In the genomic region with DNA sequence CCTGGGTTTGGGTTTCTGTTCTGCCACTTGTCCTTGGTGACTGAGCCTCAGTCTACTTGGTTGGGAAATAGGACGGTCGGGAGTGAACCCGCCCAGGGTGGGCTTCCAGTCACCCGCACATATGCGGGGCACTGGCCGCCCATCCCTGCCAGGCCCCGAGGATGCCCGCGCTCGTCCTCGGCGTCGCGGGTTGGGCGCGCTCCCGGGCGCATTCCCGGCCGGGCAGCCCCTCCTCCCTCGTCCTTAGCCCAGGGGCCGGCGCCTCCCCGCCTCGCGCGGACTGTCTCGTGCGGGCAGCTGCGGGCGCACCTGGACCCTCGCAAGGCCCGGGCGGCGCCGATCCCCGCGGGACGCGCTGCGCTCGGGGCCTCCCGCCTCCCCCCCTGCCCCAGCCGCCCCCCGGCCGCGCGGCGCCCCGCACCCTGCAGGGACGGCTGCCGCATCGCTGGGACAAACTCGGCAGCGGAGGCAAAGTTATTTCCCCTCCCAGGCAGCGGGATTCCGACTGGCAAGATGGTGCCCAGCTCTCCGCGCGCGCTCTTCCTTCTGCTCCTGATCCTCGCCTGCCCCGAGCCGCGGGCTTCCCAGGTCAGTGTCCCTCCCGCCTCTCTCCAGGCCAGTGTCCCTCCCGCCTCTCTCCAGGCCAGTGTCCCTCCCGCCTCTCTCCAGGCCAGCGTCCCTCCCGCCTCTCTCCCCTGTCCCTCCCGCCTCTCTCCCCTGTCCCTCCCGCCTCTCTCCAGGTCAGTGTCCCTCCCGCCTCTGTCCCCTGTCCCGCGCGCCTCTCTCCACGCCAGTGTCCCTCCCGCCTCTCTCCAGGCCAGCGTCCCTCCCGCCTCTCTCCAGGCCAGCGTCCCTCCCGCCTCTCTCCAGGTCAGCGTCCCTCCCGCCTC, we compare ENCODE assay signal across 8 cellular contexts. TPM values are rescaled to one million over a fixed set of nuclear protein-coding genes. Genes with fewer than 3 reads are reported as not detected.
A peak's percentile ranks its signal among the peaks of the same experiment; 100 is the strongest.
DNase-seq lines count a peak whose midpoint lies in the region; ATAC-seq, FAIRE-seq and TF ChIP-seq lines count a peak whose summit lies in the region.

A gene with protein sequence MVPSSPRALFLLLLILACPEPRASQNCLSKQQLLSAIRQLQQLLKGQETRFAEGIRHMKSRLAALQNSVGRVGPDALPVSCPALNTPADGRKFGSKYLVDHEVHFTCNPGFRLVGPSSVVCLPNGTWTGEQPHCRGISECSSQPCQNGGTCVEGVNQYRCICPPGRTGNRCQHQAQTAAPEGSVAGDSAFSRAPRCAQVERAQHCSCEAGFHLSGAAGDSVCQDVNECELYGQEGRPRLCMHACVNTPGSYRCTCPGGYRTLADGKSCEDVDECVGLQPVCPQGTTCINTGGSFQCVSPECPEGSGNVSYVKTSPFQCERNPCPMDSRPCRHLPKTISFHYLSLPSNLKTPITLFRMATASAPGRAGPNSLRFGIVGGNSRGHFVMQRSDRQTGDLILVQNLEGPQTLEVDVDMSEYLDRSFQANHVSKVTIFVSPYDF (plus strand): TSS at position 243 of the 890 bp plus-strand sequence. CDS start 271 bp downstream, at position 514.

- no peak for TF ChIP-seq CTCF in esophagus squamous epithelium (IDR thresholded peaks at IDR 0.05)
- TF ChIP-seq CTCF in osteoblast (IDR thresholded peaks at IDR 0.05; ENCODE audit: extremely low read depth, low read depth, low read length), result no peak

- intact Hi-C loops in esophagus squamous epithelium (cut with DNase I), result no loop called here

- no peaks in the 10 kb centered on the region for H3K79me2 ChIP-seq in osteoblast (ENCODE audit: insufficient read depth, low read length)

- H3K36me3 ChIP-seq in esophagus squamous epithelium (no peaks in the 10 kb centered on the region), osteoblast (ENCODE audit: insufficient read depth, low read length) (no peaks in the 10 kb centered on the region)

- H3K9me3 ChIP-seq in esophagus squamous epithelium (no peaks in the 10 kb centered on the region), osteoblast (ENCODE audit: low read depth, low read length) (no peaks in the 10 kb centered on the region)

- peaks cover 4 to 16% (median 7%) of the 10 kb centered on the region in 3 donors for H3K4me1 ChIP-seq in esophagus squamous epithelium
- H3K4me1 ChIP-seq in osteoblast (ENCODE audit: insufficient read depth, low read length), result peaks cover 5% of the 10 kb centered on the region

- 0 to 3% methylated on average over 18 of the region's 84 CpGs for WGBS in esophagus squamous epithelium, 2 donors

- peak within 1 kb of the TSS; percentile 86 for H3K4me2 ChIP-seq in osteoblast (ENCODE audit: insufficient read depth, low read length)

- TF ChIP-seq POLR2A in esophagus squamous epithelium (IDR thresholded peaks at IDR 0.05), result no peak

- ATAC-seq in SK-N-SH treated with all-trans-retinoic acid at 6 μM for 48 hours (peak; percentile 72), GM21526 (IDR thresholded peaks at IDR 0.05; ENCODE audit: low FRiP score, unreplicated experiment) (no peak)

- FAIRE-seq in RCC 7860 (lab: Jason Lieb, UNC), result no peak

- H3K4me3 ChIP-seq in esophagus squamous epithelium, result peak within 1 kb of the TSS; percentile 44 to 80 (median 57)
- peak within 1 kb of the TSS; percentile 72 for H3K4me3 ChIP-seq in osteoblast (ENCODE audit: insufficient read depth, low read length)

- H3K27me3 ChIP-seq in esophagus squamous epithelium (peaks cover 0 to 14% (median 0%) of the 10 kb centered on the region in 4 donors), osteoblast (ENCODE audit: insufficient read depth, low read length) (no peaks in the 10 kb centered on the region)

- H3K27ac ChIP-seq in esophagus squamous epithelium, result peak within 1 kb of the TSS; percentile 25 to 59 (median 38)
- peak within 1 kb of the TSS; percentile 75 for H3K27ac ChIP-seq in osteoblast (ENCODE audit: low read depth, low read length)

- H4K20me1 ChIP-seq in osteoblast (ENCODE audit: insufficient read depth, low read length), result no peaks in the 10 kb centered on the region

- peak within 1 kb of the TSS; percentile 77 for H2AFZ ChIP-seq in osteoblast (ENCODE audit: low read length)

- DNase-seq in activated CD8-positive, alpha-beta memory T cell treated with anti-CD3 and anti-CD28 coated beads for 24 hours, result peak; percentile 61
- DNase-seq in activated CD8-positive, alpha-beta memory T cell treated with anti-CD3 and anti-CD28 coated beads, Interleukin-2, amount 50 U/mL, for 4 hours, result no peak
- no peak for DNase-seq in esophagus squamous epithelium (lab: John Stamatoyannopoulos, UW)
- DNase-seq in osteoblast (ENCODE audit: insufficient read length, low spot score, missing footprints), result peak; percentile 89
- no peak for DNase-seq in RCC 7860 (ENCODE audit: low spot score)
- DNase-seq in COLO829 (ENCODE audit: low spot score), result no peak

TF ChIP-seq in SK-N-SH treated with all-trans-retinoic acid at 6 μM for 48 hours, 23 proteins besides CTCF, POLR2A, EP300 and RAD21:
- TF ChIP-seq TOX (CRISPR knock-in tag; IDR thresholded peaks at IDR 0.05; ENCODE audit: borderline replicate concordance) (no peak), ZNF8 (CRISPR knock-in tag; IDR thresholded peaks at IDR 0.05) (no peak), PPARA (CRISPR knock-in tag; IDR thresholded peaks at IDR 0.05; ENCODE audit: borderline replicate concordance) (no peak), ZFP3 (CRISPR knock-in tag; IDR thresholded peaks at IDR 0.05) (no peak), RARB (CRISPR knock-in tag; IDR thresholded peaks at IDR 0.05) (no peak), ZNF565 (CRISPR knock-in tag; conservative IDR thresholded peaks at IDR 0.05; ENCODE audit: low read depth) (no peak), ARNTL (CRISPR knock-in tag; IDR thresholded peaks at IDR 0.05; ENCODE audit: borderline replicate concordance, low read depth) (no peak), ZFP30 (CRISPR knock-in tag; IDR thresholded peaks at IDR 0.05) (no peak), ZC3H10 (CRISPR knock-in tag; IDR thresholded peaks at IDR 0.05) (no peak), TCF4 (CRISPR knock-in tag; IDR thresholded peaks at IDR 0.05; ENCODE audit: borderline replicate concordance) (no peak), BACH2 (CRISPR knock-in tag; IDR thresholded peaks at IDR 0.05; ENCODE audit: borderline replicate concordance) (no peak), ZNF70 (CRISPR knock-in tag; IDR thresholded peaks at IDR 0.05) (no peak), OSR1 (CRISPR knock-in tag; IDR thresholded peaks at IDR 0.05) (no peak), CSDC2 (CRISPR knock-in tag; IDR thresholded peaks at IDR 0.05) (no peak)
- TF ChIP-seq, protein P1, sequence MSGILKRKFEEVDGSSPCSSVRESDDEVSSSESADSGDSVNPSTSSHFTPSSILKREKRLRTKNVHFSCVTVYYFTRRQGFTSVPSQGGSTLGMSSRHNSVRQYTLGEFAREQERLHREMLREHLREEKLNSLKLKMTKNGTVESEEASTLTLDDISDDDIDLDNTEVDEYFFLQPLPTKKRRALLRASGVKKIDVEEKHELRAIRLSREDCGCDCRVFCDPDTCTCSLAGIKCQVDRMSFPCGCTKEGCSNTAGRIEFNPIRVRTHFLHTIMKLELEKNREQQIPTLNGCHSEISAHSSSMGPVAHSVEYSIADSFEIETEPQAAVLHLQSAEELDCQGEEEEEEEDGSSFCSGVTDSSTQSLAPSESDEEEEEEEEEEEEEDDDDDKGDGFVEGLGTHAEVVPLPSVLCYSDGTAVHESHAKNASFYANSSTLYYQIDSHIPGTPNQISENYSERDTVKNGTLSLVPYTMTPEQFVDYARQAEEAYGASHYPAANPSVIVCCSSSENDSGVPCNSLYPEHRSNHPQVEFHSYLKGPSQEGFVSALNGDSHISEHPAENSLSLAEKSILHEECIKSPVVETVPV (CRISPR knock-in tag; IDR thresholded peaks at IDR 0.05), result no peak
- TF ChIP-seq, protein P2, sequence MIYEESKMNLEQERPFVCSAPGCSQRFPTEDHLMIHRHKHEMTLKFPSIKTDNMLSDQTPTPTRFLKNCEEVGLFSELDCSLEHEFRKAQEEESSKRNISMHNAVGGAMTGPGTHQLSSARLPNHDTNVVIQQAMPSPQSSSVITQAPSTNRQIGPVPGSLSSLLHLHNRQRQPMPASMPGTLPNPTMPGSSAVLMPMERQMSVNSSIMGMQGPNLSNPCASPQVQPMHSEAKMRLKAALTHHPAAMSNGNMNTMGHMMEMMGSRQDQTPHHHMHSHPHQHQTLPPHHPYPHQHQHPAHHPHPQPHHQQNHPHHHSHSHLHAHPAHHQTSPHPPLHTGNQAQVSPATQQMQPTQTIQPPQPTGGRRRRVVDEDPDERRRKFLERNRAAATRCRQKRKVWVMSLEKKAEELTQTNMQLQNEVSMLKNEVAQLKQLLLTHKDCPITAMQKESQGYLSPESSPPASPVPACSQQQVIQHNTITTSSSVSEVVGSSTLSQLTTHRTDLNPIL (CRISPR knock-in tag; IDR thresholded peaks at IDR 0.05; ENCODE audit: low read depth), result no peak
- TF ChIP-seq, protein P3, sequence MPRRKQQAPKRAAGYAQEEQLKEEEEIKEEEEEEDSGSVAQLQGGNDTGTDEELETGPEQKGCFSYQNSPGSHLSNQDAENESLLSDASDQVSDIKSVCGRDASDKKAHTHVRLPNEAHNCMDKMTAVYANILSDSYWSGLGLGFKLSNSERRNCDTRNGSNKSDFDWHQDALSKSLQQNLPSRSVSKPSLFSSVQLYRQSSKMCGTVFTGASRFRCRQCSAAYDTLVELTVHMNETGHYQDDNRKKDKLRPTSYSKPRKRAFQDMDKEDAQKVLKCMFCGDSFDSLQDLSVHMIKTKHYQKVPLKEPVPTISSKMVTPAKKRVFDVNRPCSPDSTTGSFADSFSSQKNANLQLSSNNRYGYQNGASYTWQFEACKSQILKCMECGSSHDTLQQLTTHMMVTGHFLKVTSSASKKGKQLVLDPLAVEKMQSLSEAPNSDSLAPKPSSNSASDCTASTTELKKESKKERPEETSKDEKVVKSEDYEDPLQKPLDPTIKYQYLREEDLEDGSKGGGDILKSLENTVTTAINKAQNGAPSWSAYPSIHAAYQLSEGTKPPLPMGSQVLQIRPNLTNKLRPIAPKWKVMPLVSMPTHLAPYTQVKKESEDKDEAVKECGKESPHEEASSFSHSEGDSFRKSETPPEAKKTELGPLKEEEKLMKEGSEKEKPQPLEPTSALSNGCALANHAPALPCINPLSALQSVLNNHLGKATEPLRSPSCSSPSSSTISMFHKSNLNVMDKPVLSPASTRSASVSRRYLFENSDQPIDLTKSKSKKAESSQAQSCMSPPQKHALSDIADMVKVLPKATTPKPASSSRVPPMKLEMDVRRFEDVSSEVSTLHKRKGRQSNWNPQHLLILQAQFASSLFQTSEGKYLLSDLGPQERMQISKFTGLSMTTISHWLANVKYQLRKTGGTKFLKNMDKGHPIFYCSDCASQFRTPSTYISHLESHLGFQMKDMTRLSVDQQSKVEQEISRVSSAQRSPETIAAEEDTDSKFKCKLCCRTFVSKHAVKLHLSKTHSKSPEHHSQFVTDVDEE (CRISPR knock-in tag; IDR thresholded peaks at IDR 0.05), result no peak

RNA-seq across cellular contexts. Expression of the gene that starts here (rescaled TPM):
- total RNA-seq in esophagus squamous epithelium (1 to 10 TPM in 3 of 4 donors, not detected in 1; 1.1 to 2.9 (median 2.5) TPM), osteoblast (5.3 and 5.8 TPM in 2 replicates)

Comparison
In these comparisons a context has a peak if more than half of its experiments do, and no peak if none do; other contexts are left out.
1. DNase-seq: peak in activated CD8-positive, alpha-beta memory T cell treated with anti-CD3 and anti-CD28 coated beads for 24 hours (single experiment) and osteoblast (single experiment); none in activated CD8-positive, alpha-beta memory T cell treated with anti-CD3 and anti-CD28 coated beads, Interleukin-2, amount 50 U/mL, for 4 hours (single experiment), esophagus squamous epithelium (single experiment), RCC 7860 (single experiment) and COLO829 (single experiment).